13 cellular contexts compared by ENCODE assay signal in genomic region chr12:130764475-130765185, GRCh38. TPM values are rescaled to one million over a fixed set of nuclear protein-coding genes. Genes with fewer than 3 reads are reported as not detected.
DNase-seq lines count a peak whose midpoint lies in the region; FAIRE-seq and TF ChIP-seq lines count a peak whose summit lies in the region.
"Had no signal": no experiment of that assay in that cellular context is flagged by ENCODE, and none has a peak within 500 bp of the region (broad histone marks: within the 10 kb centered on the region; RNA-seq: fewer than 3 reads in every experiment).

No MANE protein-coding gene starts in this region.

- H3K27ac Mint-ChIP-seq in immature natural killer cell (no peak overlapping the region), type B pancreatic cell (no peak overlapping the region)

- peak; percentile 48 for DNase-seq in CD1c-positive myeloid dendritic cell (ENCODE audit: extremely low spot score)
- DNase-seq in ELR (ENCODE audit: low read depth) = peak; percentile 50
- DNase-seq in T1000 (lab: John Stamatoyannopoulos, UW) = peak; percentile 47
- DNase-seq in endothelial cell of umbilical vein (ENCODE audit: low read depth, low spot score) = peak; percentile 15
- no peak for DNase-seq in activated gamma-delta T cell treated with Interleukin-2 at 50 U/mL for 16 hours
- DNase-seq in immature natural killer cell = no peak
- DNase-seq in type B pancreatic cell (ENCODE audit: extremely low spot score, unreplicated experiment) = no peak
- DNase-seq in NCI-H510A (lab: John Stamatoyannopoulos, UW) = no peak
- DNase-seq: thyroid gland had no signal

- no peaks in the 10 kb centered on the region for H3K9me1 ChIP-seq in endothelial cell of umbilical vein (replicated peaks; ENCODE audit: control insufficient read depth, extremely low read depth, insufficient read depth, low read length)

- POLR2A ChIA-PET in endothelial cell of umbilical vein (lab: Charles Lee) = no interaction called here

- H3K9me3 ChIP-seq in endothelial cell of umbilical vein (replicated peaks; ENCODE audit: control insufficient read depth, insufficient read depth, low read length) = peaks cover 3% of the 10 kb centered on the region
- H3K9me3 ChIP-seq: thyroid gland had no signal

- no peak overlapping the region for H3K4me2 ChIP-seq in endothelial cell of umbilical vein (ENCODE audit: insufficient read depth, low read length)
- H3K4me2 ChIP-seq: smooth muscle cell had no signal

- CTCF ChIA-PET in endothelial cell of umbilical vein (lab: Charles Lee) = no interaction called here

- BruUV-seq in endothelial cell of umbilical vein (replicated peaks; lab: Mats Ljungman, UMichigan) = no TSS peak

- H3K9me3 Mint-ChIP-seq in immature natural killer cell (no peaks in the 10 kb centered on the region), type B pancreatic cell (no peaks in the 10 kb centered on the region)

- dilution Hi-C loops in endothelial cell of umbilical vein (cut with MboI; ENCODE audit: extremely low pct_ligation_motif_present, low sequenced_read_pairs) = no loop called here

- H3K4me3 Mint-ChIP-seq in immature natural killer cell = no peak overlapping the region
- no peak overlapping the region for H3K4me3 Mint-ChIP-seq in type B pancreatic cell

- TF ChIP-seq CTCF in endothelial cell of umbilical vein (IDR thresholded peaks at IDR 0.05; ENCODE audit: extremely low read depth in 1 of 2, insufficient read depth in 1 of 2, low read depth in 1 of 2, low read length in 2 of 2) (no peak), type B pancreatic cell (conservative IDR thresholded peaks at IDR 0.05) (no peak)

- intact Hi-C loops in endothelial cell of umbilical vein (cut with micrococcal nuclease) = loop anchor here (10.0 kb wide), 1 partner anchor 370 kb away; no protein-coding TSS in a partner anchor

- H3K27me3 ChIP-seq in endothelial cell of umbilical vein (ENCODE audit: control insufficient read depth in 2 of 2, insufficient read depth in 2 of 2, low read length in 2 of 2) = no peaks in the 10 kb centered on the region
- H3K27me3 ChIP-seq: thyroid gland had no signal

- no peak overlapping the region for H3K9ac ChIP-seq in endothelial cell of umbilical vein (replicated peaks; ENCODE audit: extremely low read depth, insufficient read depth, low read length)

- H3K4me1 Mint-ChIP-seq in immature natural killer cell (peaks cover 0 to 19% of the 10 kb centered on the region in 2 donors), type B pancreatic cell (ENCODE audit: unreplicated experiment) (no peaks in the 10 kb centered on the region)

- FAIRE-seq in endothelial cell of umbilical vein (lab: Jason Lieb, UNC) = no peak

- H3K27me3 Mint-ChIP-seq in immature natural killer cell (ENCODE audit: low read depth in 3 of 3) (peaks cover 1 to 5% (median 4%) of the 10 kb centered on the region in 3 donors), type B pancreatic cell (peaks cover 20% of the 10 kb centered on the region)

- H3K79me2 ChIP-seq in endothelial cell of umbilical vein (ENCODE audit: control insufficient read depth, insufficient read depth, low read length) = no peaks in the 10 kb centered on the region

- H4K20me1 ChIP-seq in endothelial cell of umbilical vein (replicated peaks; ENCODE audit: control insufficient read depth, extremely low read depth, insufficient read depth, low read length) = no peaks in the 10 kb centered on the region

- no peaks in the 10 kb centered on the region for H3K36me3 ChIP-seq in endothelial cell of umbilical vein (ENCODE audit: control insufficient read depth in 2 of 2, extremely low read depth in 1 of 2, insufficient read depth in 2 of 2, low read length in 2 of 2)
- H3K36me3 ChIP-seq: thyroid gland had no signal

- H3K4me3 ChIP-seq in endothelial cell of umbilical vein (replicated peaks in 1 of 3; ENCODE audit: insufficient read depth in 1 of 3, low read depth in 1 of 3, low read length in 3 of 3) = no peak overlapping the region
- H3K4me3 ChIP-seq: smooth muscle cell, thyroid gland had no signal

- no peaks in the 10 kb centered on the region for H3K36me3 Mint-ChIP-seq in immature natural killer cell
- H3K36me3 Mint-ChIP-seq in type B pancreatic cell = no peaks in the 10 kb centered on the region

- no peaks in the 10 kb centered on the region for H3K4me1 ChIP-seq in endothelial cell of umbilical vein (ENCODE audit: control insufficient read depth, extremely low read depth, insufficient read depth, low read length)
- H3K4me1 ChIP-seq: thyroid gland had no signal

- H2AFZ ChIP-seq in endothelial cell of umbilical vein (ENCODE audit: low read depth, low read length) = no peak overlapping the region

- no peak for TF ChIP-seq POLR2A in endothelial cell of umbilical vein (IDR thresholded peaks at IDR 0.05; ENCODE audit: low read depth, low read length)

- H3K27ac ChIP-seq in endothelial cell of umbilical vein (ENCODE audit: insufficient read depth, low read depth, low read length) = no peak overlapping the region
- H3K27ac ChIP-seq: epithelial cell of prostate, thyroid gland had no signal

TF ChIP-seq in endothelial cell of umbilical vein, 7 proteins besides CTCF, POLR2A, EP300 and RAD21:
- no peak for TF ChIP-seq GATA2 (IDR thresholded peaks at IDR 0.05; ENCODE audit: insufficient read depth, insufficient read length, low read depth, low read length)
- peak; percentile 75 for TF ChIP-seq JUN (IDR thresholded peaks at IDR 0.05; ENCODE audit: borderline replicate concordance, insufficient read depth, insufficient read length, low read depth)

RNA-seq across cellular contexts. Expression of gene RIMBP2, which starts 48.5 kb away (rescaled TPM):
- not detected in 2 replicates for total RNA-seq in endothelial cell of umbilical vein
- 0.04 TPM in 1 of 2 replicates, not detected in the other for polyA plus RNA-seq in endothelial cell of umbilical vein
- not detected in 2 replicates for polyA plus RNA-seq in endothelial cell of umbilical vein (2011; cell fraction: cytosol; rRNA removed)
- not detected in 2 replicates for polyA plus RNA-seq in endothelial cell of umbilical vein (2011; cell fraction: nucleus; rRNA removed)
- polyA plus RNA-seq in endothelial cell of umbilical vein (2012) = not detected in 2 replicates
- not detected in 2 replicates for polyA minus RNA-seq in endothelial cell of umbilical vein
- not detected for polyA minus RNA-seq in endothelial cell of umbilical vein (2011; cell fraction: cytosol; rRNA and poly(A)+ RNA removed)
- polyA minus RNA-seq in endothelial cell of umbilical vein (2011; cell fraction: nucleus; rRNA and poly(A)+ RNA removed) = not detected in 2 replicates
- polyA plus RNA-seq in immature natural killer cell = not detected
- 23.7 and 35.6 TPM in 2 replicates for total RNA-seq in type B pancreatic cell (ENCODE audit: low replicate concordance)
- total RNA-seq: activated CD8-positive, alpha-beta memory T cell treated with anti-CD3 and anti-CD28 coated beads for 36 hours; mononuclear cell had no signal
- polyA plus RNA-seq: smooth muscle cell had no signal

Comparison
In these comparisons a context has a peak if more than half of its experiments do, and no peak if none do; other contexts are left out.
1. DNase-seq: peak in CD1c-positive myeloid dendritic cell (single experiment), ELR (single experiment), T1000 (single experiment) and endothelial cell of umbilical vein (single experiment); none in activated gamma-delta T cell treated with Interleukin-2 at 50 U/mL for 16 hours (single experiment), immature natural killer cell (0 of 3), type B pancreatic cell (single experiment) and NCI-H510A (single experiment).
2. RNA of gene RIMBP2, which starts 48.5 kb away (total RNA-seq): 23.7 to 35.6 TPM in type B pancreatic cell; not detected in endothelial cell of umbilical vein; every median in the first group is over 10 times any median in the second.